In the genomic region with DNA sequence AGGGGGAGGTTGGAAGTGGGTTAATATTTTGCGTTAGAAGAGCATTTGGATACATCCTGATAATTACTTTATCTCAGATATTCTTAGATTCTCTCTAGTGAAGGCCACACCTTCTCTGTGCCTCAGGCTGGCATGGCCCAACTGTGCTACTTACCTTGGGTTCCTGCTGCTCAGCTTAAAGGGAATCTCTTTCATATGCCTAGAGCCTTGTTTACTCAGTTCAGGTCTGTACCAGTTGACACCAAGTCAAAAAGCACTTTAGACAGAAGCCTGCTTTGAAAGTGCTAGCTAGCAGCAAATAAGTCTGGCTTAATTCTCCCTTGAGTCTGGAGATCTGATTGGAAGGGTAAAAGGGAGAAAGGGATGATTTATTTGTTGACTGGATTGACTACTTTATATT, we compare ENCODE assay signal across 14 cellular contexts.
DNase-seq lines count a peak whose midpoint lies in the region; ATAC-seq, FAIRE-seq and TF ChIP-seq lines count a peak whose summit lies in the region.
"Had no signal": no experiment of that assay in that cellular context is flagged by ENCODE, and none has a peak within 500 bp of the region (broad histone marks: within the 10 kb centered on the region; RNA-seq: fewer than 3 reads in every experiment).

No MANE protein-coding gene starts in this region.

- TF ChIP-seq RAD21 in liver (IDR thresholded peaks at IDR 0.05) (no peak), HepG2 (CRISPR knock-in tag; IDR thresholded peaks at IDR 0.05) (no peak)

- H3K4me3 ChIP-seq in liver (ENCODE audit: low read depth in 1 of 3, low read length in 3 of 3) (no peak overlapping the region), HepG2 (replicated peaks in 1 of 3; ENCODE audit: insufficient read depth in 1 of 3, low read depth in 2 of 3, low read length in 3 of 3) (no peak overlapping the region), psoas muscle (no peak overlapping the region)

- BruUV-seq in HepG2 (replicated peaks; lab: Mats Ljungman, UMichigan) = no TSS peak

- H3K27ac ChIP-seq in liver (ENCODE audit: low read depth in 1 of 2, low read length in 2 of 2) (peak overlapping the region; percentile 30 to 81), HepG2 (ENCODE audit: extremely low read length, insufficient read depth, low read length) (no peak overlapping the region), psoas muscle (peak overlapping the region; percentile 72)

- POLR2A ChIA-PET in HepG2 (lab: Yijun Ruan, JAX) = no interaction called here

- no peaks in the 10 kb centered on the region for H4K20me1 ChIP-seq in HepG2 (ENCODE audit: insufficient read depth, low read length)

- H3K4me1 ChIP-seq in liver (ENCODE audit: control insufficient read depth in 4 of 4, insufficient read depth in 4 of 4, low read length in 3 of 4) (peaks cover under 1 to 48% (median 24%) of the 10 kb centered on the region in 4 donors), HepG2 (ENCODE audit: insufficient read depth, low read length) (no peaks in the 10 kb centered on the region), psoas muscle (peaks cover 85% of the 10 kb centered on the region)

- no peak for TF ChIP-seq POLR2A in HepG2 (IDR thresholded peaks at IDR 0.05; ENCODE audit: insufficient read depth in 1 of 2, low read depth in 2 of 2, low read length in 2 of 2)

- H3K27me3 ChIP-seq in liver (ENCODE audit: control insufficient read depth in 4 of 4, insufficient read depth in 4 of 4, low read length in 3 of 4) (no peaks in the 10 kb centered on the region), HepG2 (ENCODE audit: control insufficient read depth in 1 of 2, insufficient read depth in 2 of 2, low read length in 2 of 2) (no peaks in the 10 kb centered on the region; a peak in 1 of 5 replicates), psoas muscle (ENCODE audit: insufficient read depth in 3 of 3, low read length in 2 of 3) (no peaks in the 10 kb centered on the region)

- WGBS in liver = 79% methylated on average over 1 of the region's 1 CpG
- WGBS in HepG2 (ENCODE audit: low lambda C conversion rate) = 0% methylated on average over 1 of the region's 1 CpG
- 75 to 81% (median 77%) methylated on average over 1 of the region's 1 CpG for WGBS in psoas muscle, 3 donors

- H3K9me3 ChIP-seq in liver (ENCODE audit: control insufficient read depth in 4 of 4, low read length in 3 of 4) = no peaks in the 10 kb centered on the region
- H3K9me3 ChIP-seq in HepG2 (ENCODE audit: low read length) = no peaks in the 10 kb centered on the region
- no peaks in the 10 kb centered on the region for H3K9me3 ChIP-seq in psoas muscle

- DNase-seq in HepG2 (ENCODE audit: low spot score) (no peak), psoas muscle (no peak), NCI-H2107 (lab: John Stamatoyannopoulos, UW) (no peak), NCI-H526 treated with DMSO at 0.1 percent for 48 hours (lab: John Stamatoyannopoulos, UW) (no peak)
- DNase-seq: ACHN; C1 segment of cervical spinal cord; CD4-positive, alpha-beta T cell; DND-41; GF-D8 had no signal

- TF ChIP-seq CTCF in liver (IDR thresholded peaks at IDR 0.05; ENCODE audit: low read depth, low read length, missing input control) (no peak), HepG2 (CRISPR knock-in tag; IDR thresholded peaks at IDR 0.05) (no peak), psoas muscle (IDR thresholded peaks at IDR 0.05) (no peak)

- H3K9ac ChIP-seq in liver (ENCODE audit: low read depth in 1 of 2, low read length in 2 of 2) (no peak overlapping the region), HepG2 (ENCODE audit: insufficient read depth, low read depth, low read length) (no peak overlapping the region)

- CTCF ChIA-PET in HepG2 (lab: Yijun Ruan, JAX; ENCODE audit: low intra/inter-chr PET ratio, low total read pairs) = no interaction called here

- ATAC-seq in HepG2 = no peak
- ATAC-seq in esophagus mucosa = peak; percentile 58
- ATAC-seq in psoas muscle = no peak
- ATAC-seq in GM19463 (IDR thresholded peaks at IDR 0.05; ENCODE audit: unreplicated experiment) = no peak

- in situ Hi-C loops in HepG2 (cut with HindIII; ENCODE audit: extremely low pct_ligation_motif_present, low pct_unique_long_range_greater_than_20kb) = no loop called here

- TF ChIP-seq EP300 in HepG2 (IDR thresholded peaks at IDR 0.05; ENCODE audit: low read depth in 2 of 2, low read length in 2 of 2) (no peak), HepG2 (CRISPR knock-in tag; IDR thresholded peaks at IDR 0.05; ENCODE audit: borderline replicate concordance) (no peak)

- H3K36me3 ChIP-seq in liver (ENCODE audit: control insufficient read depth in 4 of 4, insufficient read depth in 3 of 4, low read depth in 1 of 4, low read length in 3 of 4) = peaks cover 0 to 3% (median 0%) of the 10 kb centered on the region in 4 donors
- H3K36me3 ChIP-seq in HepG2 (replicated peaks in 1 of 2; ENCODE audit: control insufficient read depth in 1 of 2, insufficient read depth in 2 of 2, low read length in 2 of 2) = no peaks in the 10 kb centered on the region
- H3K36me3 ChIP-seq in psoas muscle (ENCODE audit: insufficient read depth in 1 of 2, low read depth in 1 of 2) = no peaks in the 10 kb centered on the region

- intact Hi-C loops in HepG2 (cut with micrococcal nuclease; ENCODE audit: unreplicated experiment) (no loop called here), psoas muscle (cut with DNase I) (loop anchor here in 1 of 2 donors (5.0 kb wide), 1 partner anchor 76 kb away; the partner anchor contains the start of gene GHR)

- no peak for FAIRE-seq in HepG2 (lab: Jason Lieb, UNC)
- FAIRE-seq: GM19239, H54 had no signal

- no peak overlapping the region for H3K4me2 ChIP-seq in HepG2 (ENCODE audit: low read depth, low read length)

- H3K79me2 ChIP-seq in HepG2 (ENCODE audit: insufficient read depth, low read length) = no peaks in the 10 kb centered on the region

- no peak overlapping the region for H2AFZ ChIP-seq in HepG2 (ENCODE audit: low read length)

TF ChIP-seq in liver, 16 proteins besides CTCF, POLR2A, EP300 and RAD21 (continues in another document):
- TF ChIP-seq REST (IDR thresholded peaks at IDR 0.05) (no peak), JUND (IDR thresholded peaks at IDR 0.05) (no peak), FOXA1 (IDR thresholded peaks at IDR 0.05) (peak; percentile 32), RXRA (IDR thresholded peaks at IDR 0.05) (no peak)
- TF ChIP-seq, protein P1, sequence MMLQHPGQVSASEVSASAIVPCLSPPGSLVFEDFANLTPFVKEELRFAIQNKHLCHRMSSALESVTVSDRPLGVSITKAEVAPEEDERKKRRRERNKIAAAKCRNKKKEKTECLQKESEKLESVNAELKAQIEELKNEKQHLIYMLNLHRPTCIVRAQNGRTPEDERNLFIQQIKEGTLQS (IDR thresholded peaks at IDR 0.05) = no peak

TF ChIP-seq in HepG2, 621 proteins besides CTCF, POLR2A, EP300 and RAD21:
- TF ChIP-seq XBP1 (CRISPR knock-in tag; IDR thresholded peaks at IDR 0.05) = no peak
- TF ChIP-seq ZNF850 (CRISPR knock-in tag; conservative IDR thresholded peaks at IDR 0.05) = no peak
- no peak for TF ChIP-seq NR2F2 (IDR thresholded peaks at IDR 0.05; ENCODE audit: borderline replicate concordance, low read depth)
- TF ChIP-seq AHR (CRISPR knock-in tag; IDR thresholded peaks at IDR 0.05) = no peak
- no peak for TF ChIP-seq MYNN (CRISPR knock-in tag; IDR thresholded peaks at IDR 0.05; ENCODE audit: low read depth)
- TF ChIP-seq ZFY (CRISPR knock-in tag; IDR thresholded peaks at IDR 0.05) = no peak
- no peak for TF ChIP-seq ZMYM2 (CRISPR knock-in tag; IDR thresholded peaks at IDR 0.05)
- no peak for TF ChIP-seq KLF6 (CRISPR knock-in tag; IDR thresholded peaks at IDR 0.05)
- TF ChIP-seq GFI1 (CRISPR knock-in tag; IDR thresholded peaks at IDR 0.05; ENCODE audit: borderline replicate concordance) = no peak
- TF ChIP-seq ZNF580 (CRISPR knock-in tag; IDR thresholded peaks at IDR 0.05; ENCODE audit: borderline replicate concordance, low read depth) = no peak
